Comparison of ENCODE assay signal across 9 cellular contexts in the genomic region with DNA sequence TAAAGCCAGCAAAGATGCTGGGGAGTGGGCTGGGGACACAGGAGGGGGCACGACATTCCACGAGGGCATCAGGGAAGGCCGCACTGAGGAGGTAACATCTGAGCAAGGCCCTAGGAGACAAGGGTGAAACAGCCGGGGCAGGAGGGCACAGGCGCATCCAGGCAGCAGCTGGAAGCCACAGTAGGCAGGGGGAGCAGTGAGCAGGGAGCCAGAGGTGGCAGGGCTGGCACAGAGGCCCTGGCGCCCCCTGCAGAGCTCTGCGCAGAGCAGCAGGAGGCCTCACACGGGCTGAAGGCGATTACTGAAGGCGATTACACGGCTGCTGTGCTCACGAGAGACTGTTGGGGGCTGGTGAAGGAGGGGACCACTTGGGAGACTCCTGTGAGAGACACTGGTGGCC. TPM values are rescaled to one million over a fixed set of nuclear protein-coding genes. Genes with fewer than 3 reads are reported as not detected.
DNase-seq lines count a peak whose midpoint lies in the region; ATAC-seq, FAIRE-seq and TF ChIP-seq lines count a peak whose summit lies in the region.
"Had no signal": no experiment of that assay in that cellular context is flagged by ENCODE, and none has a peak within 500 bp of the region (broad histone marks: within the 10 kb centered on the region; RNA-seq: fewer than 3 reads in every experiment).

No MANE protein-coding gene starts in this region.

- H3K4me3 ChIP-seq in A549 (no peak overlapping the region), heart left ventricle (no peak overlapping the region)
- H3K4me3 ChIP-seq: HAP-1 had no signal

- peak; percentile 90 to 97 for ATAC-seq in A549
- ATAC-seq in heart left ventricle = peak in 1 of 4 donors; percentile 20
- ATAC-seq in HG03025 (IDR thresholded peaks at IDR 0.05; ENCODE audit: low FRiP score, unreplicated experiment) = no peak
- no peak for ATAC-seq in omental fat pad (ENCODE audit: low FRiP score)
- no peak for ATAC-seq in GM21515 (IDR thresholded peaks at IDR 0.05; ENCODE audit: unreplicated experiment)

- TF ChIP-seq CTCF in A549 (IDR thresholded peaks at IDR 0.05) (peak; percentile 57), GM12872 (IDR thresholded peaks at IDR 0.05; ENCODE audit: insufficient read depth, low read depth, low read length) (peak; percentile 58), heart left ventricle (IDR thresholded peaks at IDR 0.05) (peak in 1 of 12 donors; percentile 26), omental fat pad (IDR thresholded peaks at IDR 0.05) (no peak)

- CTCF ChIA-PET in A549 (lab: Yijun Ruan, JAX) = interaction anchor here (0.6 to 7.9 kb wide), 14 partner anchors 9 to 262 kb away, joined by 3 to 111 read pairs (median 6); no protein-coding TSS in a partner anchor

- H3K36me3 ChIP-seq in heart left ventricle = peaks cover 3 to 95% (median 83%) of the 10 kb centered on the region in 9 donors

- TF ChIP-seq EP300 in A549 (IDR thresholded peaks at IDR 0.05) = no peak

- H3K4me1 ChIP-seq in A549 (0 out of 3 replicates have a peak, but pooled peaks cover 10% of the 10 kb centered on the region), heart left ventricle (peaks cover 0 to 40% (median 20%) of the 10 kb centered on the region in 12 donors)
- H3K4me1 ChIP-seq: HAP-1 had no signal

- no peak overlapping the region for H3K4me2 ChIP-seq in A549

- intact Hi-C loops in heart left ventricle (cut with DNase I) = no loop called here

- POLR2A ChIA-PET in A549 (lab: Yijun Ruan, JAX) = interaction anchor here (0.6 kb wide), 1 partner anchor 15 kb away, joined by 3 read pairs; a partner anchor contains a TSS

- TF ChIP-seq RAD21 in A549 (conservative IDR thresholded peaks at IDR 0.05 in 1 of 2, IDR thresholded peaks at IDR 0.05 in 1 of 2) = peak; percentile 58 to 60

- no peaks in the 10 kb centered on the region for H3K9me3 ChIP-seq in A549
- H3K9me3 ChIP-seq in heart left ventricle = no peaks in the 10 kb centered on the region
- H3K9me3 ChIP-seq: HAP-1 had no signal

- WGBS in A549 (ENCODE audit: missing lambda C conversion rate) = 48% methylated on average over 12 of the region's 12 CpGs
- 70 to 76% (median 72%) methylated on average over 12 of the region's 12 CpGs for WGBS in heart left ventricle, 4 donors

- no peak for FAIRE-seq in A549 (lab: Jason Lieb, UNC)
- no peak for FAIRE-seq in HTR-8/SVneo (lab: Jason Lieb, UNC)

- no peak for TF ChIP-seq POLR2A in A549 (IDR thresholded peaks at IDR 0.05; ENCODE audit: low read length)
- no peak for TF ChIP-seq POLR2A in heart left ventricle (IDR thresholded peaks at IDR 0.05)

- H3K27ac ChIP-seq in A549 (no peak overlapping the region), heart left ventricle (peak overlapping the region in 7 of 12 donors; percentile 31 to 78 (median 69))

- DNase-seq in A549 (ENCODE audit: low read depth in 1 of 2, low spot score in 1 of 2) (peak; percentile 62 to 74), RPMI8226 (peak; percentile 54), heart left ventricle (no peak), omental fat pad (ENCODE audit: low spot score) (no peak), HTR-8/SVneo (ENCODE audit: insufficient read length, low spot score) (no peak)

- no peaks in the 10 kb centered on the region for H3K27me3 ChIP-seq in heart left ventricle

TF ChIP-seq in A549, 52 proteins besides CTCF, POLR2A, EP300 and RAD21:
- TF ChIP-seq, protein P1, sequence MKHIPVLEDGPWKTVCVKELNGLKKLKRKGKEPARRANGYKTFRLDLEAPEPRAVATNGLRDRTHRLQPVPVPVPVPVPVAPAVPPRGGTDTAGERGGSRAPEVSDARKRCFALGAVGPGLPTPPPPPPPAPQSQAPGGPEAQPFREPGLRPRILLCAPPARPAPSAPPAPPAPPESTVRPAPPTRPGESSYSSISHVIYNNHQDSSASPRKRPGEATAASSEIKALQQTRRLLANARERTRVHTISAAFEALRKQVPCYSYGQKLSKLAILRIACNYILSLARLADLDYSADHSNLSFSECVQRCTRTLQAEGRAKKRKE (CRISPR knock-in tag; IDR thresholded peaks at IDR 0.05; ENCODE audit: low read depth) = no peak
- TF ChIP-seq MAZ (IDR thresholded peaks at IDR 0.05; ENCODE audit: borderline replicate concordance, low read depth, low read length) = no peak
- peak; percentile 65 for TF ChIP-seq SMC3 (IDR thresholded peaks at IDR 0.05)
- TF ChIP-seq POLR2AphosphoS2 (conservative IDR thresholded peaks at IDR 0.05; ENCODE audit: low read length) = no peak
- no peak for TF ChIP-seq MYC (IDR thresholded peaks at IDR 0.05; ENCODE audit: borderline replicate concordance, low read length)
- no peak for TF ChIP-seq EHMT2 (IDR thresholded peaks at IDR 0.05; ENCODE audit: low read depth)
- no peak for TF ChIP-seq CEBPB (IDR thresholded peaks at IDR 0.05)
- TF ChIP-seq, protein P2, sequence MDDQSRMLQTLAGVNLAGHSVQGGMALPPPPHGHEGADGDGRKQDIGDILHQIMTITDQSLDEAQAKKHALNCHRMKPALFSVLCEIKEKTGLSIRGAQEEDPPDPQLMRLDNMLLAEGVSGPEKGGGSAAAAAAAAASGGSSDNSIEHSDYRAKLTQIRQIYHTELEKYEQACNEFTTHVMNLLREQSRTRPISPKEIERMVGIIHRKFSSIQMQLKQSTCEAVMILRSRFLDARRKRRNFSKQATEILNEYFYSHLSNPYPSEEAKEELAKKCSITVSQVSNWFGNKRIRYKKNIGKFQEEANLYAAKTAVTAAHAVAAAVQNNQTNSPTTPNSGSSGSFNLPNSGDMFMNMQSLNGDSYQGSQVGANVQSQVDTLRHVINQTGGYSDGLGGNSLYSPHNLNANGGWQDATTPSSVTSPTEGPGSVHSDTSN (IDR thresholded peaks at IDR 0.05) = no peak

RNA-seq across cellular contexts. Expression of a gene that starts 15.4 kb away (rescaled TPM):
- polyA plus RNA-seq in A549 (2011; rRNA removed) (123 and 172 TPM in 2 replicates), A549 (2017; fragmentation: RNase III; extraction: RNeasy Plus Mini Kit Qiagen cat#74134 plus additional on column Dnase treatment) (207 to 222 TPM (median 210 TPM) in 3 replicates), heart left ventricle (100 to 1,000 TPM in 1 of 2 donors, 10 to 100 TPM in 1; 43.3 to 313 TPM)
- polyA plus RNA-seq in A549 (2012; cell fraction: cytosol; rRNA removed) = 328 and 334 TPM in 2 replicates
- 418 and 431 TPM in 2 replicates for polyA plus RNA-seq in A549 (2012; cell fraction: nucleus; rRNA removed)
- polyA minus RNA-seq in A549 (2011; rRNA and poly(A)+ RNA removed) = 230 and 259 TPM in 2 replicates
- total RNA-seq in heart left ventricle (100 to 1,000 TPM in 3 of 9 donors, 10 to 100 TPM in 6; 50.2 to 155 (median 63.6) TPM), omental fat pad (100 to 1,000 TPM; 129 to 164 (median 144) TPM)

RNA-seq across cellular contexts. Expression of a gene that starts 21.6 kb away (rescaled TPM):
- polyA plus RNA-seq in A549 (2011; rRNA removed) (3.9 and 5.8 TPM in 2 replicates), A549 (2017; fragmentation: RNase III; extraction: RNeasy Plus Mini Kit Qiagen cat#74134 plus additional on column Dnase treatment) (5.2 to 8.4 TPM (median 6.4 TPM) in 3 replicates), heart left ventricle (1 to 10 TPM; 3.7 to 4.9 TPM)
- 13.9 and 18.5 TPM in 2 replicates for polyA plus RNA-seq in A549 (2012; cell fraction: cytosol; rRNA removed)
- 16.1 and 18.7 TPM in 2 replicates for polyA plus RNA-seq in A549 (2012; cell fraction: nucleus; rRNA removed)
- 2.6 and 2.9 TPM in 2 replicates for polyA minus RNA-seq in A549 (2011; rRNA and poly(A)+ RNA removed)
- total RNA-seq in heart left ventricle (10 to 100 TPM in 1 of 9 donors, 1 to 10 TPM in 8; 1.3 to 10.7 (median 2.9) TPM), omental fat pad (10 to 100 TPM in 1 of 4 donors, 1 to 10 TPM in 3; 7.1 to 25.1 (median 8.2) TPM)

RNA-seq across cellular contexts. Expression of a gene that starts 24.4 kb away (rescaled TPM):
- polyA plus RNA-seq in A549 (2011; rRNA removed) = 4.1 and 5.3 TPM in 2 replicates
- polyA plus RNA-seq in A549 (2012; cell fraction: cytosol; rRNA removed) = 23.7 and 28.1 TPM in 2 replicates
- 66.4 and 71.5 TPM in 2 replicates for polyA plus RNA-seq in A549 (2012; cell fraction: nucleus; rRNA removed)
- polyA plus RNA-seq in A549 (2017; fragmentation: RNase III; extraction: RNeasy Plus Mini Kit Qiagen cat#74134 plus additional on column Dnase treatment) = 12.4 to 16.9 TPM (median 15.2 TPM) in 3 replicates
- polyA minus RNA-seq in A549 (2011; rRNA and poly(A)+ RNA removed) = 2.0 and 2.6 TPM in 2 replicates
- 1 to 10 TPM in 8 of 9 donors, under 1 TPM in 1; 0.52 to 9.1 (median 3.1) TPM for total RNA-seq in heart left ventricle
- 1 to 10 TPM; 1.3 to 2.5 TPM for polyA plus RNA-seq in heart left ventricle
- 10 to 100 TPM in 1 of 4 donors, 1 to 10 TPM in 3; 3.5 to 26.8 (median 4.8) TPM for total RNA-seq in omental fat pad

RNA-seq across cellular contexts. Expression of a gene that starts 32.5 kb away (rescaled TPM):
- polyA plus RNA-seq in A549 (2011; rRNA removed) (218 and 227 TPM in 2 replicates), A549 (2017; fragmentation: RNase III; extraction: RNeasy Plus Mini Kit Qiagen cat#74134 plus additional on column Dnase treatment) (234 to 268 TPM (median 250 TPM) in 3 replicates), heart left ventricle (100 to 1,000 TPM in 1 of 2 donors, 10 to 100 TPM in 1; 33.8 to 160 TPM)
- 555 and 569 TPM in 2 replicates for polyA plus RNA-seq in A549 (2012; cell fraction: cytosol; rRNA removed)
- 295 and 331 TPM in 2 replicates for polyA plus RNA-seq in A549 (2012; cell fraction: nucleus; rRNA removed)
- polyA minus RNA-seq in A549 (2011; rRNA and poly(A)+ RNA removed) = 140 and 167 TPM in 2 replicates
- total RNA-seq in heart left ventricle (10 to 100 TPM; 30.3 to 80.6 (median 42.4) TPM), omental fat pad (100 to 1,000 TPM in 1 of 4 donors, 10 to 100 TPM in 3; 51.9 to 102 (median 67.5) TPM)

RNA-seq across cellular contexts. Expression of a gene that starts 32.6 kb away (rescaled TPM):
- polyA plus RNA-seq in A549 (2011; rRNA removed) (31.2 and 31.3 TPM in 2 replicates), A549 (2017; fragmentation: RNase III; extraction: RNeasy Plus Mini Kit Qiagen cat#74134 plus additional on column Dnase treatment) (30.0 to 34.5 TPM (median 33.7 TPM) in 3 replicates), heart left ventricle (10 to 100 TPM; 23.8 to 28.3 TPM)
- polyA plus RNA-seq in A549 (2012; cell fraction: cytosol; rRNA removed) = 67.8 and 69.1 TPM in 2 replicates
- 136 and 139 TPM in 2 replicates for polyA plus RNA-seq in A549 (2012; cell fraction: nucleus; rRNA removed)
- 10.8 and 12.4 TPM in 2 replicates for polyA minus RNA-seq in A549 (2011; rRNA and poly(A)+ RNA removed)
- total RNA-seq in heart left ventricle (10 to 100 TPM; 11.6 to 27.5 (median 18.9) TPM), omental fat pad (10 to 100 TPM; 18.9 to 38.9 (median 23.8) TPM)

Comparison
In these comparisons a context has a peak if more than half of its experiments do, and no peak if none do; other contexts are left out.
1. ATAC-seq: peak in A549 (2 of 2); none in HG03025 (single experiment), omental fat pad (single experiment) and GM21515 (single experiment).
2. DNase-seq: peak in A549 (2 of 2) and RPMI8226 (single experiment); none in heart left ventricle (0 of 5), omental fat pad (single experiment) and HTR-8/SVneo (single experiment).
3. H3K27ac ChIP-seq: peak in heart left ventricle (7 of 12); none in A549 (0 of 2).
4. CTCF ChIP-seq: peak in A549 (single experiment) and GM12872 (single experiment); none in omental fat pad (0 of 3).